Comparison of ENCODE assay signal across 1 cellular context in genomic region chr12:116773276-116773731, GRCh38.
TF ChIP-seq lines count a peak whose summit lies in the region.

No MANE protein-coding gene starts in this region.

TF ChIP-seq in GM23338, 12 proteins besides CTCF, POLR2A, EP300 and RAD21:
- TF ChIP-seq ZNF462 (CRISPR knock-in tag; IDR thresholded peaks at IDR 0.05) (no peak), ZNF114 (CRISPR knock-in tag; IDR thresholded peaks at IDR 0.05) (no peak), ETS1 (IDR thresholded peaks at IDR 0.05) (no peak), STAT1 (IDR thresholded peaks at IDR 0.05; ENCODE audit: unreplicated experiment) (no peak), REST (IDR thresholded peaks at IDR 0.05; ENCODE audit: unreplicated experiment) (no peak), POLR2AphosphoS5 (IDR thresholded peaks at IDR 0.05; ENCODE audit: low read depth) (no peak), ZNF331 (CRISPR knock-in tag; IDR thresholded peaks at IDR 0.05; ENCODE audit: low read depth) (no peak), EZH2 (IDR thresholded peaks at IDR 0.05; ENCODE audit: low read depth, unreplicated experiment) (no peak), JUNB (IDR thresholded peaks at IDR 0.05; ENCODE audit: unreplicated experiment) (no peak), EZH2phosphoT487 (IDR thresholded peaks at IDR 0.05; ENCODE audit: unreplicated experiment) (no peak), CREB1 (CRISPR knock-in tag; IDR thresholded peaks at IDR 0.05; ENCODE audit: low read depth) (no peak)
TF ChIP-seq in GM23338: peak in this region for 0.
